8 cellular contexts compared by ENCODE assay signal in genomic region chr1:27099154-27099903, GRCh38. TPM values are rescaled to one million over a fixed set of nuclear protein-coding genes. Genes with fewer than 3 reads are reported as not detected.
DNase-seq lines count a peak whose midpoint lies in the region; ATAC-seq and TF ChIP-seq lines count a peak whose summit lies in the region.

No MANE protein-coding gene starts in this region.

- H3K27ac ChIP-seq in PC-3 (ENCODE audit: low read length): peak overlapping the region; percentile 89
- H3K27ac ChIP-seq in mucosa of rectum (ENCODE audit: low read depth in 2 of 2, low read length in 2 of 2): peak overlapping the region; percentile 43 to 56
- peak overlapping the region; percentile 54 for H3K27ac ChIP-seq in urinary bladder (ENCODE audit: low read depth)

- H3K4me3 ChIP-seq in PC-3 (ENCODE audit: low read length): no peak overlapping the region
- H3K4me3 ChIP-seq in mucosa of rectum (ENCODE audit: low read length in 2 of 2): no peak overlapping the region
- H3K4me3 ChIP-seq in urinary bladder (ENCODE audit: low read depth, low read length): no peak overlapping the region

- no peaks in the 10 kb centered on the region for H3F3A ChIP-seq in PC-3 (ENCODE audit: low read length, unreplicated experiment)

- TSS peak; percentile 40 for BruUV-seq in PC-3 (replicated peaks; lab: Mats Ljungman, UMichigan)

- H2AFZ ChIP-seq in PC-3 (ENCODE audit: low read length): peak overlapping the region; percentile 55

- H3K27me3 ChIP-seq in PC-3 (ENCODE audit: low read length): no peaks in the 10 kb centered on the region
- no peaks in the 10 kb centered on the region for H3K27me3 ChIP-seq in mucosa of rectum (ENCODE audit: control insufficient read depth in 2 of 2, insufficient read depth in 2 of 2, low read length in 2 of 2)

- ATAC-seq in HG03095 (IDR thresholded peaks at IDR 0.05; ENCODE audit: unreplicated experiment): peak; percentile 46
- ATAC-seq in PC-3: peak; percentile 76
- ATAC-seq in HG02678 (IDR thresholded peaks at IDR 0.05; ENCODE audit: unreplicated experiment): no peak

- peak overlapping the region; percentile 67 for H3K4me2 ChIP-seq in PC-3 (ENCODE audit: low read length)

- no peaks in the 10 kb centered on the region for H3K79me2 ChIP-seq in PC-3 (ENCODE audit: low read length)

- no peaks in the 10 kb centered on the region for H3K9me2 ChIP-seq in PC-3 (replicated peaks; ENCODE audit: low read length)

- H3K4me1 ChIP-seq in PC-3 (ENCODE audit: insufficient read depth, low read length) (peaks cover 28% of the 10 kb centered on the region), mucosa of rectum (ENCODE audit: control insufficient read depth in 2 of 2, insufficient read depth in 2 of 2, low read length in 2 of 2) (peaks cover 11 to 15% of the 10 kb centered on the region in 2 donors), urinary bladder (ENCODE audit: insufficient read depth) (no peaks in the 10 kb centered on the region)

- TF ChIP-seq CTCF in PC-3 (conservative IDR thresholded peaks at IDR 0.05; ENCODE audit: low read depth, low read length): peak; percentile 37; the same call in 1 of the 2 replicates

- peak overlapping the region; percentile 65 for H3K9ac ChIP-seq in PC-3 (ENCODE audit: low read length)
- peak overlapping the region in 1 of 2 donors; percentile 16 for H3K9ac ChIP-seq in mucosa of rectum (ENCODE audit: low read depth in 1 of 2, low read length in 2 of 2)

- DNase-seq in ELR (ENCODE audit: low read depth): peak; percentile 87
- peak; percentile 92 for DNase-seq in PC-3
- DNase-seq in dedifferentiated amniotic fluid mesenchymal stem cell (ENCODE audit: extremely low spot score): peak; percentile 82
- no peak for DNase-seq in stimulated activated naive CD4-positive, alpha-beta T cell treated with Interleukin-2 at 50 U/mL for 16 hours (lab: John Stamatoyannopoulos, UW)

- WGBS in urinary bladder: 27% methylated on average over 10 of the region's 10 CpGs

- POLR2A ChIA-PET in PC-3 (lab: Charles Lee; ENCODE audit: unreplicated experiment): interaction anchor here (0.5 kb wide), 1 partner anchor 50 kb away, joined by 4 read pairs; no protein-coding TSS in a partner anchor

- peaks cover 3% of the 10 kb centered on the region; the same call in 1 of the 2 replicates for H3K36me3 ChIP-seq in PC-3 (ENCODE audit: low read depth, low read length)
- peaks cover 8 to 9% of the 10 kb centered on the region in 2 donors for H3K36me3 ChIP-seq in mucosa of rectum (ENCODE audit: control insufficient read depth in 2 of 2, insufficient read depth in 2 of 2, low read length in 2 of 2)
- no peaks in the 10 kb centered on the region for H3K36me3 ChIP-seq in urinary bladder (ENCODE audit: insufficient read depth)

- intact Hi-C loops in PC-3 (cut with micrococcal nuclease): no loop called here

- H3K9me3 ChIP-seq in PC-3 (ENCODE audit: low read length) (no peaks in the 10 kb centered on the region), mucosa of rectum (ENCODE audit: control insufficient read depth in 2 of 2, low read length in 2 of 2) (no peaks in the 10 kb centered on the region)

- H4K20me1 ChIP-seq in PC-3 (ENCODE audit: low read length): no peaks in the 10 kb centered on the region

- CTCF ChIA-PET in PC-3 (lab: Charles Lee): interaction anchor here (0.6 to 5.3 kb wide), 7 partner anchors 13 to 200 kb away, joined by 3 to 102 read pairs (median 3); no protein-coding TSS in a partner anchor

RNA-seq across cellular contexts. Expression of gene SLC9A1, which starts 55.6 kb away (rescaled TPM):
- total RNA-seq in PC-3 (2014; rRNA removed): 25.2 and 26.4 TPM in 2 replicates
- total RNA-seq in urinary bladder: 9.7 TPM
- polyA plus RNA-seq in urinary bladder: 18.3 TPM
